ENCODE assay signal across 24 cellular contexts in genomic region chr7:142503036-142503435, GRCh38.
"Had no signal": no experiment of that assay in that cellular context is flagged by ENCODE, and none has a peak within 500 bp of the region (broad histone marks: within the 10 kb centered on the region; RNA-seq: fewer than 3 reads in every experiment).

No MANE protein-coding gene starts in this region.

- H3K4me1 ChIP-seq: esophagus muscularis mucosa, gastroesophageal sphincter, heart left ventricle, lower lobe of right lung, right lobe of liver, thyroid gland, vagina had no signal

- H3K4me3 ChIP-seq: coronary artery, esophagus muscularis mucosa, gastroesophageal sphincter, heart left ventricle, lower lobe of right lung, ovary, right lobe of liver, suprapubic skin, thyroid gland, vagina had no signal

- H3K9me3 ChIP-seq: esophagus muscularis mucosa, gastroesophageal sphincter, heart left ventricle, lower lobe of right lung, ovary, right lobe of liver, suprapubic skin, thyroid gland, vagina had no signal

- H3K27me3 ChIP-seq: foreskin keratinocyte, ovary, right lobe of liver, thyroid gland, vagina had no signal

- H3K36me3 ChIP-seq: esophagus muscularis mucosa, gastroesophageal sphincter, heart left ventricle, lower lobe of right lung, ovary, right lobe of liver, suprapubic skin, thyroid gland, vagina had no signal

- DNase-seq: dermis blood vessel endothelial cell; effector memory CD4-positive, alpha-beta T cell; foreskin keratinocyte; heart left ventricle; hippocampal formation; left colon; left ventricle myocardium superior; lower lobe of right lung; naive thymus-derived CD8-positive, alpha-beta T cell; nephron progenitor cell; occipital lobe; ovary; right lobe of liver; small intestine; stimulated activated CD4-positive, alpha-beta T cell treated with anti-CD3 and anti-CD28 coated beads, Interleukin-15, amount 100 ng/mL, for 24 hours; stimulated activated CD4-positive, alpha-beta T cell treated with anti-CD3 and anti-CD28 coated beads, Interleukin-2, amount 100 ng/mL, for 48 hours; stimulated activated naive B cell treated with anti-CD40 and anti-IgM and Interleukin-4, amounts not matched to agents 10 μg/mL and 1 μg/mL and 100 μg/mL, for 72 hours; thyroid gland; trophoblast cell had no signal

- H3K27ac ChIP-seq: coronary artery, esophagus muscularis mucosa, foreskin keratinocyte, gastroesophageal sphincter, heart left ventricle, lower lobe of right lung, ovary, right lobe of liver, suprapubic skin, thyroid gland, vagina had no signal
